18 cellular contexts compared by ENCODE assay signal in the genomic region with DNA sequence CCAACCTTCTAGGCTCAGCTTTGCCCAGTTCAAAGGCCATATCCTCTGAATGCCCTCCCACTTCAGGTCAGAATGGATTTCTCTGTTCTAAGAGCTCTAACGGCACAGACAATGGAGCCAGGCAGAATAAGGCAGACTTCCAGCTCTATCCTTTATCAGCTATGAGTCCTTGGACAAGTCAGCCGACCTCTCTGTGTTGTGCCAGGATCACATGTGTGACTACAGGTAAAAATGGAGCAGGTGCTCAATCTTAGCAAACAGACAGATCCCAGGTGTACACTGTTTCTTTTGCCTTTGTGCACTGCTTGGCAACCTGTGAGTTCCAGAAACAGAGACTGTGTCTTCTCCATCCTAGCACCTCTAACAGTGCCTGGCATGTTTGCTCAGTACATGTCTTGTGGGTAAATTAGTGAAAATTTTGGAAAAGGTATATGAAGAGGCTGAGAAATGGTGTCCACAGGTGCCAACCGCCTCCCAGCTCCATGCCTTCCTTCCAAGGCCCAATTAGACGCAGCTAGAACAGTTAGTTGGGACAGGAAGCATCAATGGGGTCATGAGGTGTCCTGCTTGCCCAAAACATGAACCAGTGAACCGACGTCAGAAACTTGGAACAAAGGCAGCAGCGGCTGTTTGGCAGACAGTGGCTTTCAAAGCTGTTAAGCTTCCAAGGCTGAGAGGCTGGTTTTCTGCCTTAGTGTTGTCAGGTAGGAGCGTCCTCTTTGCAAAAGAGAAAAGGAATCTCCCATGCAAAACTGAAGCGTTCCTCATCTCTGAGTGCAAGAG. TPM values are rescaled to one million over a fixed set of nuclear protein-coding genes. Genes with fewer than 3 reads are reported as not detected.
A peak's percentile ranks its signal among the peaks of the same experiment; 100 is the strongest.
DNase-seq lines count a peak whose midpoint lies in the region; ATAC-seq, FAIRE-seq and TF ChIP-seq lines count a peak whose summit lies in the region.
"Had no signal": no experiment of that assay in that cellular context is flagged by ENCODE, and none has a peak within 500 bp of the region (broad histone marks: within the 10 kb centered on the region; RNA-seq: fewer than 3 reads in every experiment).

No MANE protein-coding gene starts in this region.

- peak overlapping the region; percentile 33 for H3K23ac ChIP-seq in mesendoderm (ENCODE audit: low read length)

- peaks cover 4% of the 10 kb centered on the region for H4K20me1 ChIP-seq in GM12878 (ENCODE audit: control insufficient read depth, insufficient read depth)

- CTCF ChIA-PET in GM12878 (lab: Yijun Ruan, JAX): no interaction called here

- in situ Hi-C loops in GM12878 (cut with MboI): no loop called here

- H3K27ac ChIP-seq in left ventricle myocardium inferior (replicated peaks): no peak overlapping the region
- H3K27ac ChIP-seq in GM12878 (ENCODE audit: control insufficient read depth, insufficient read depth): no peak overlapping the region
- H3K27ac ChIP-seq in mesendoderm (ENCODE audit: low read depth, low read length): no peak overlapping the region
- no peak overlapping the region for H3K27ac ChIP-seq in stomach
- no peak overlapping the region for H3K27ac ChIP-seq in colonic mucosa
- H3K27ac ChIP-seq: HL-60, Peyer's patch had no signal

- POLR2A ChIA-PET in GM12878 (lab: Charles Lee): no interaction called here

- no peak; the same call in 1 of the 2 replicates for TF ChIP-seq POLR2A in GM12878 (IDR thresholded peaks at IDR 0.05; ENCODE audit: low read depth, low read length)
- TF ChIP-seq POLR2A in stomach (IDR thresholded peaks at IDR 0.05): no peak

- RAD21 ChIA-PET in GM12878 (lab: Charles Lee; ENCODE audit: unreplicated experiment): no interaction called here

- H2BK120ac ChIP-seq in mesendoderm (ENCODE audit: low read depth, low read length): no peak overlapping the region

- peaks cover 81% of the 10 kb centered on the region for H3K36me3 ChIP-seq in left ventricle myocardium inferior
- peaks cover 46 to 75% of the 10 kb centered on the region in 2 experiments for H3K36me3 ChIP-seq in GM12878 (ENCODE audit: control insufficient read depth in 2 of 2, insufficient read depth in 2 of 2, low read length in 1 of 2)
- peaks cover 27% of the 10 kb centered on the region for H3K36me3 ChIP-seq in mesendoderm (ENCODE audit: control insufficient read depth, insufficient read depth, low read length)
- H3K36me3 ChIP-seq in stomach: peaks cover 58 to 100% (median 94%) of the 10 kb centered on the region in 4 donors
- H3K36me3 ChIP-seq in colonic mucosa: peaks cover 30% of the 10 kb centered on the region

- no peak overlapping the region for H2BK15ac ChIP-seq in mesendoderm (replicated peaks; ENCODE audit: low read depth)

- peaks cover 7% of the 10 kb centered on the region for H3K4me1 Mint-ChIP-seq in activated T-helper 1 cell treated with anti-CD3 and anti-CD28 coated beads, Interleukin-12 subunit alpha, Interleukin-12 subunit beta, Interleukin-2, Interleukin-4 antibody, amounts not matched to agents 30 ng/mL and 10 ng/mL and 1 ng/mL, durations not matched to agents 14 hours and 24 hours and 36 hours (ENCODE audit: low read depth)

- peaks cover 54% of the 10 kb centered on the region for H3K79me1 ChIP-seq in mesendoderm (ENCODE audit: low read length)

- SMC1A ChIA-PET in GM12878 (lab: Charles Lee; ENCODE audit: uncharacterized antibody, unreplicated experiment): interaction anchor here (1.2 to 1.3 kb wide), 3 partner anchors 14 to 32 kb away, joined by 3 to 5 read pairs (median 5); no protein-coding TSS in a partner anchor

- no peak overlapping the region for H3K9ac ChIP-seq in GM12878 (ENCODE audit: control insufficient read depth, insufficient read depth, low read length)
- H3K9ac ChIP-seq in mesendoderm (ENCODE audit: low read length): no peak overlapping the region
- no peak overlapping the region for H3K9ac ChIP-seq in colonic mucosa (ENCODE audit: low read depth in 2 of 2, low read length in 2 of 2)

- no peaks in the 10 kb centered on the region for H3K9me3 ChIP-seq in left ventricle myocardium inferior (replicated peaks)
- H3K9me3 ChIP-seq in GM12878 (replicated peaks; ENCODE audit: control insufficient read depth, insufficient read depth, low read length): no peaks in the 10 kb centered on the region
- H3K9me3 ChIP-seq in stomach: no peaks in the 10 kb centered on the region
- H3K9me3 ChIP-seq in colonic mucosa: no peaks in the 10 kb centered on the region
- H3K9me3 ChIP-seq: Caco-2, HAP-1, Peyer's patch had no signal

- FAIRE-seq in GM12878 (lab: Jason Lieb, UNC): no peak

- DNase-seq in Right ventricle myocardium superior (no peak), left ventricle myocardium inferior (no peak), GM12878 (ENCODE audit: low read depth, low spot score) (no peak), mesendoderm (no peak), stomach (peak; percentile 62), NCI-H2171 (lab: John Stamatoyannopoulos, UW) (no peak), colonic mucosa (no peak)
- no peak for DNase-seq in activated T-helper 1 cell treated with anti-CD3 and anti-CD28 coated beads, Interleukin-12 subunit alpha, Interleukin-12 subunit beta, Interleukin-2, Interleukin-4 antibody, amounts not matched to agents 30 ng/mL and 10 ng/mL and 1 ng/mL, durations not matched to agents 14 hours and 24 hours and 36 hours (ENCODE audit: low spot score)
- DNase-seq: Caco-2, DMS153, NCI-H1105, NCI-H1694, NCI-H2227 treated with DMSO at 0.1 percent for 48 hours, NCI-H524, Peyer's patch, SHP77 treated with DMSO at 0.1 percent for 48 hours had no signal

- BruUV-seq in GM12878 (replicated peaks; lab: Mats Ljungman, UMichigan): TSS peak; percentile 6

- H3K56ac ChIP-seq in mesendoderm (ENCODE audit: low read length): no peak overlapping the region

- intact Hi-C loops in Right ventricle myocardium superior (cut with DNase I) (no loop called here), left ventricle myocardium inferior (cut with micrococcal nuclease) (no loop called here), GM12878 (cut with micrococcal nuclease; ENCODE audit: unreplicated experiment) (no loop called here), stomach (cut with DNase I; ENCODE audit: low total_unique reads) (no loop called here), colonic mucosa (cut with DNase I) (no loop called here)
- intact Hi-C loops in activated T-helper 1 cell treated with anti-CD3 and anti-CD28 coated beads, Interleukin-12 subunit alpha, Interleukin-12 subunit beta, Interleukin-2, Interleukin-4 antibody, amounts not matched to agents 30 ng/mL and 10 ng/mL and 1 ng/mL, durations not matched to agents 14 hours and 24 hours and 36 hours (cut with micrococcal nuclease): no loop called here

- ATAC-seq in Right ventricle myocardium superior (ENCODE audit: poor library complexity): peak; percentile 73
- ATAC-seq in GM12878: no peak

- no peak overlapping the region for H2AK5ac ChIP-seq in mesendoderm (ENCODE audit: low read length)

- H2AFZ ChIP-seq in GM12878 (ENCODE audit: control insufficient read depth, low read depth, low read length): no peak overlapping the region

- no peaks in the 10 kb centered on the region for H3K9me3 Mint-ChIP-seq in activated T-helper 1 cell treated with anti-CD3 and anti-CD28 coated beads, Interleukin-12 subunit alpha, Interleukin-12 subunit beta, Interleukin-2, Interleukin-4 antibody, amounts not matched to agents 30 ng/mL and 10 ng/mL and 1 ng/mL, durations not matched to agents 14 hours and 24 hours and 36 hours

- H3K4me2 ChIP-seq in GM12878 (ENCODE audit: control insufficient read depth, insufficient read depth) (no peak overlapping the region), mesendoderm (ENCODE audit: low read length) (no peak overlapping the region)

- H3K27ac Mint-ChIP-seq in activated T-helper 1 cell treated with anti-CD3 and anti-CD28 coated beads, Interleukin-12 subunit alpha, Interleukin-12 subunit beta, Interleukin-2, Interleukin-4 antibody, amounts not matched to agents 30 ng/mL and 10 ng/mL and 1 ng/mL, durations not matched to agents 14 hours and 24 hours and 36 hours: no peak overlapping the region

- peaks cover 4% of the 10 kb centered on the region for H3K27me3 ChIP-seq in left ventricle myocardium inferior (ENCODE audit: low read depth)
- H3K27me3 ChIP-seq in GM12878 (replicated peaks in 1 of 2; ENCODE audit: control insufficient read depth in 2 of 2, insufficient read depth in 2 of 2, low read length in 1 of 2): no peaks in the 10 kb centered on the region
- H3K27me3 ChIP-seq in mesendoderm (ENCODE audit: insufficient read depth, low read length, poor library complexity): no peaks in the 10 kb centered on the region
- no peaks in the 10 kb centered on the region for H3K27me3 ChIP-seq in stomach
- H3K27me3 ChIP-seq in colonic mucosa: no peaks in the 10 kb centered on the region
- H3K27me3 ChIP-seq: Peyer's patch had no signal

- no peak for TF ChIP-seq RAD21 in GM12878 (IDR thresholded peaks at IDR 0.05; ENCODE audit: insufficient read depth, low read depth, low read length)

- over 99% methylated on average over 9 of the region's 9 CpGs for WGBS in GM12878 (ENCODE audit: insufficient coverage, insufficient replicate concordance, low lambda C conversion rate, missing lambda C conversion rate)
- WGBS in mesendoderm (ENCODE audit: extremely low coverage, insufficient coverage, low lambda C conversion rate): no CpG with 5 or more reads among the region's 9 CpGs
- 69 to 75% (median 72%) methylated on average over 9 of the region's 9 CpGs for WGBS in stomach, 5 donors

- TF ChIP-seq EP300 in GM12878 (IDR thresholded peaks at IDR 0.05; ENCODE audit: borderline replicate concordance in 1 of 2, control insufficient read depth in 1 of 2, low read depth in 2 of 2, low read length in 2 of 2) (no peak), stomach (IDR thresholded peaks at IDR 0.05) (no peak)

- H3K4me3 ChIP-seq in left ventricle myocardium inferior: no peak overlapping the region
- no peak overlapping the region for H3K4me3 ChIP-seq in GM12878
- no peak overlapping the region for H3K4me3 ChIP-seq in mesendoderm (ENCODE audit: low read length)
- H3K4me3 ChIP-seq in stomach: no peak overlapping the region
- no peak overlapping the region for H3K4me3 ChIP-seq in colonic mucosa
- H3K4me3 ChIP-seq: HAP-1, Peyer's patch had no signal

- no peaks in the 10 kb centered on the region for H3K27me3 Mint-ChIP-seq in activated T-helper 1 cell treated with anti-CD3 and anti-CD28 coated beads, Interleukin-12 subunit alpha, Interleukin-12 subunit beta, Interleukin-2, Interleukin-4 antibody, amounts not matched to agents 30 ng/mL and 10 ng/mL and 1 ng/mL, durations not matched to agents 14 hours and 24 hours and 36 hours (ENCODE audit: insufficient read depth)

- H4K8ac ChIP-seq in mesendoderm (ENCODE audit: low read depth, low read length): no peak overlapping the region

- no peak overlapping the region for H4K5ac ChIP-seq in mesendoderm (ENCODE audit: low read length)

- H3K4me3 Mint-ChIP-seq in activated T-helper 1 cell treated with anti-CD3 and anti-CD28 coated beads, Interleukin-12 subunit alpha, Interleukin-12 subunit beta, Interleukin-2, Interleukin-4 antibody, amounts not matched to agents 30 ng/mL and 10 ng/mL and 1 ng/mL, durations not matched to agents 14 hours and 24 hours and 36 hours: no peak overlapping the region

- no peak for TF ChIP-seq CTCF in left ventricle myocardium inferior (IDR thresholded peaks at IDR 0.05; ENCODE audit: borderline replicate concordance)
- TF ChIP-seq CTCF in GM12878 (IDR thresholded peaks at IDR 0.05 in 2 of 3, conservative IDR thresholded peaks at IDR 0.05 in 1 of 3; ENCODE audit: control insufficient read depth in 2 of 3, extremely low read depth in 1 of 3, insufficient read depth in 1 of 3, low read depth in 3 of 3, low read length in 3 of 3): no peak
- TF ChIP-seq CTCF in stomach (IDR thresholded peaks at IDR 0.05): no peak
- TF ChIP-seq CTCF in colonic mucosa (IDR thresholded peaks at IDR 0.05): no peak

- no peaks in the 10 kb centered on the region for H3K79me2 ChIP-seq in GM12878 (ENCODE audit: control insufficient read depth, insufficient read depth, low read length)
- peaks cover 24% of the 10 kb centered on the region for H3K79me2 ChIP-seq in mesendoderm (ENCODE audit: control insufficient read depth, insufficient read depth, low read length)

- H3K18ac ChIP-seq in mesendoderm (ENCODE audit: low read length): no peak overlapping the region

- H2BK5ac ChIP-seq in mesendoderm (ENCODE audit: low read length): no peak overlapping the region

- H3K4me1 ChIP-seq in left ventricle myocardium inferior (peaks cover 42% of the 10 kb centered on the region), GM12878 (ENCODE audit: control insufficient read depth, insufficient read depth, low read length) (no peaks in the 10 kb centered on the region), mesendoderm (ENCODE audit: control insufficient read depth, low read depth, low read length) (no peaks in the 10 kb centered on the region), stomach (peaks cover 48 to 64% (median 57%) of the 10 kb centered on the region in 4 donors), colonic mucosa (peaks cover 4% of the 10 kb centered on the region)
- H3K4me1 ChIP-seq: Caco-2, HAP-1 had no signal

- peaks cover 64% of the 10 kb centered on the region for H3K36me3 Mint-ChIP-seq in activated T-helper 1 cell treated with anti-CD3 and anti-CD28 coated beads, Interleukin-12 subunit alpha, Interleukin-12 subunit beta, Interleukin-2, Interleukin-4 antibody, amounts not matched to agents 30 ng/mL and 10 ng/mL and 1 ng/mL, durations not matched to agents 14 hours and 24 hours and 36 hours (ENCODE audit: low read depth)

- H3K4ac ChIP-seq in mesendoderm (ENCODE audit: low read depth, low read length): no peak overlapping the region

RNA-seq across cellular contexts. Expression of a gene that starts 28.7 kb away (rescaled TPM):
- 13.4 TPM for total RNA-seq in Right ventricle myocardium superior
- 17.8 TPM for total RNA-seq in left ventricle myocardium inferior
- total RNA-seq in GM12878 (2013; cell fraction: nucleolus; rRNA removed): 56.1 and 56.3 TPM in 2 replicates
- total RNA-seq in GM12878 (2014; rRNA removed): 20.3 and 21.9 TPM in 2 replicates
- 8.7 and 9.2 TPM in 2 replicates for total RNA-seq in GM12878 (2014; rRNA removed; fragmentation: Illumina TruSeq; extraction: Trizol)
- 56.3 and 65.5 TPM in 2 replicates for total RNA-seq in GM12878 (2021)
- polyA plus RNA-seq in GM12878 (2011; ENCODE audit: low read depth): 34.4 TPM
- polyA plus RNA-seq in GM12878 (2011; rRNA removed): 5.3 and 8.7 TPM in 2 replicates
- 12.5 and 15.1 TPM in 2 replicates for polyA plus RNA-seq in GM12878 (2011; cell fraction: cytosol; rRNA removed)
- 58.8 and 68.9 TPM in 2 replicates for polyA plus RNA-seq in GM12878 (2011; cell fraction: nucleus; rRNA removed)
- polyA plus RNA-seq in GM12878 (2012): 27.1 and 45.9 TPM in 2 replicates
- 4.6 and 9.7 TPM in 2 replicates for polyA plus RNA-seq in GM12878 (2014; fragmentation: Illumina TruSeq; extraction: Trizol)
- polyA plus RNA-seq in GM12878 (2014; fragmentation: Nextera tagmentation; extraction: Ambion mirVana): 1 to 10 TPM; 1.2 to 2.2 TPM
- 23.6 and 28.3 TPM in 2 replicates for polyA plus RNA-seq in GM12878 (2014; rRNA removed)
- 10 to 100 TPM in 1 of 2 experiments, 1 to 10 TPM in 1; 9.6 to 10.0 TPM for polyA plus RNA-seq in GM12878 (2016; fragmentation: Nextera tagmentation; extraction: Ambion mirVana)
- polyA minus RNA-seq in GM12878 (2011; rRNA and poly(A)+ RNA removed): 35.7 and 39.9 TPM in 2 replicates
- polyA minus RNA-seq in GM12878 (2011; cell fraction: cytosol; rRNA and poly(A)+ RNA removed): 14.1 and 25.1 TPM in 2 replicates
- 34.3 and 66.5 TPM in 2 replicates for polyA minus RNA-seq in GM12878 (2011; cell fraction: nucleus; rRNA and poly(A)+ RNA removed)
- 56.3 TPM for polyA plus RNA-seq in mesendoderm (2013, experiment 1 of 2)
- polyA plus RNA-seq in mesendoderm (2013, experiment 2 of 2): 55.9 TPM
- total RNA-seq in stomach: 100 to 1,000 TPM in 3 of 5 donors, 10 to 100 TPM in 2; 18.9 to 186 (median 103) TPM
- polyA plus RNA-seq in stomach: 10 to 100 TPM; 13.3 to 21.5 (median 21.0) TPM
- 10 to 100 TPM; 65.4 to 85.1 TPM for total RNA-seq in colonic mucosa
- total RNA-seq in activated T-helper 1 cell treated with anti-CD3 and anti-CD28 coated beads, Interleukin-12 subunit alpha, Interleukin-12 subunit beta, Interleukin-2, Interleukin-4 antibody, amounts not matched to agents 30 ng/mL and 10 ng/mL and 1 ng/mL, durations not matched to agents 14 hours and 24 hours and 36 hours: 123 and 126 TPM in 2 replicates
